In the genomic region with DNA sequence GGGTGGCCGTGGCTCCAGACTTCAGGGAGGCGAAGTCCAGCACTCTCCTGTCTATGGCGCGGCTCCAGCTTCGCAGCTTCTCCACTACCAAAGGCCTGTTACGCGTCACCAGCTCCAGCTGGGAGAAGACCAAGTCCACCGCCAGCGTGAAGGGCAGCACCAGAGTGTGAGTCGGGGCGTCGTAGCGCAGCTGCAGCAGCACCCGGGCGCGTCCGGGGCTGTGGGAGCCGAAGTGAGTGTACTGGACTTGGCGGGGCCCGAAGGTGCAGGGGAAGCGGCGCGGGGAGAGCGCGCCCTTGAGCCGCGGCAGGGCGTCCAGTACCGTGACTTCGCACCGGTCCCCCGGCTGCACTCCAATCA, we compare ENCODE assay signal across 8 cellular contexts. TPM values are rescaled to one million over a fixed set of nuclear protein-coding genes. Genes with fewer than 3 reads are reported as not detected.
DNase-seq lines count a peak whose midpoint lies in the region; ATAC-seq and TF ChIP-seq lines count a peak whose summit lies in the region.

No MANE protein-coding gene starts in this region.

- peaks cover 9% of the 10 kb centered on the region for H3K4me1 Mint-ChIP-seq in activated CD8-positive, alpha-beta T cell treated with anti-CD3 and anti-CD28 coated beads for 36 hours (ENCODE audit: low read depth)
- H3K4me1 Mint-ChIP-seq in stimulated activated naive B cell treated with anti-CD40 and anti-IgM and Interleukin-4, amounts not matched to agents 10 μg/mL and 1 μg/mL and 100 μg/mL, for 72 hours, result peaks cover 10 to 25% of the 10 kb centered on the region in 2 donors
- H3K4me1 Mint-ChIP-seq in activated naive CD4-positive, alpha-beta T cell treated with anti-CD3 and anti-CD28 coated beads for 36 hours (ENCODE audit: low read depth), result peaks cover 15% of the 10 kb centered on the region

- no peak overlapping the region for H3K4me3 Mint-ChIP-seq in activated CD8-positive, alpha-beta T cell treated with anti-CD3 and anti-CD28 coated beads for 36 hours
- H3K4me3 Mint-ChIP-seq in stimulated activated naive B cell treated with anti-CD40 and anti-IgM and Interleukin-4, amounts not matched to agents 10 μg/mL and 1 μg/mL and 100 μg/mL, for 72 hours, result peak overlapping the region; percentile 73 to 77
- no peak overlapping the region for H3K4me3 Mint-ChIP-seq in activated naive CD4-positive, alpha-beta T cell treated with anti-CD3 and anti-CD28 coated beads for 36 hours

- DNase-seq in DMS53 (lab: John Stamatoyannopoulos, UW), result peak; percentile 55
- DNase-seq in DMS53 treated with DMSO at 0.1 percent for 48 hours (lab: John Stamatoyannopoulos, UW; ENCODE audit: unreplicated experiment), result no peak
- peak; percentile 2 for DNase-seq in activated CD8-positive, alpha-beta T cell treated with anti-CD3 and anti-CD28 coated beads for 36 hours
- DNase-seq in left ventricle myocardium superior, result peak; percentile 44
- no peak for DNase-seq in stimulated activated naive B cell treated with anti-CD40 and anti-IgM and Interleukin-4, amounts not matched to agents 10 μg/mL and 1 μg/mL and 100 μg/mL, for 72 hours
- no peak for DNase-seq in activated naive CD4-positive, alpha-beta T cell treated with anti-CD3 and anti-CD28 coated beads for 36 hours
- no peak for DNase-seq in NCI-H2196 (lab: John Stamatoyannopoulos, UW; ENCODE audit: unreplicated experiment)

- H3K27me3 Mint-ChIP-seq in activated CD8-positive, alpha-beta T cell treated with anti-CD3 and anti-CD28 coated beads for 36 hours, result peaks cover 40% of the 10 kb centered on the region
- peaks cover 43 to 76% of the 10 kb centered on the region in 2 donors for H3K27me3 Mint-ChIP-seq in stimulated activated naive B cell treated with anti-CD40 and anti-IgM and Interleukin-4, amounts not matched to agents 10 μg/mL and 1 μg/mL and 100 μg/mL, for 72 hours
- peaks cover 46% of the 10 kb centered on the region for H3K27me3 Mint-ChIP-seq in activated naive CD4-positive, alpha-beta T cell treated with anti-CD3 and anti-CD28 coated beads for 36 hours (ENCODE audit: low read depth)

- TF ChIP-seq CTCF in activated CD8-positive, alpha-beta T cell treated with anti-CD3 and anti-CD28 coated beads for 36 hours (IDR thresholded peaks at IDR 0.05), result no peak

- ATAC-seq in activated CD8-positive, alpha-beta T cell treated with anti-CD3 and anti-CD28 coated beads for 36 hours, result no peak
- ATAC-seq in left ventricle myocardium superior, result peak; percentile 47
- peak; percentile 48 to 66 for ATAC-seq in stimulated activated naive B cell treated with anti-CD40 and anti-IgM and Interleukin-4, amounts not matched to agents 10 μg/mL and 1 μg/mL and 100 μg/mL, for 72 hours (replicated peaks)
- no peak for ATAC-seq in HG03108 (IDR thresholded peaks at IDR 0.05; ENCODE audit: unreplicated experiment)

- intact Hi-C loops in activated CD8-positive, alpha-beta T cell treated with anti-CD3 and anti-CD28 coated beads for 36 hours (cut with micrococcal nuclease), result no loop called here
- intact Hi-C loops in left ventricle myocardium superior (cut with micrococcal nuclease), result no loop called here
- intact Hi-C loops in activated naive CD4-positive, alpha-beta T cell treated with anti-CD3 and anti-CD28 coated beads for 36 hours (cut with micrococcal nuclease), result loop anchor here (5.0 kb wide), 1 partner anchor 143 kb away; no protein-coding TSS in a partner anchor

- H3K36me3 Mint-ChIP-seq in activated CD8-positive, alpha-beta T cell treated with anti-CD3 and anti-CD28 coated beads for 36 hours (ENCODE audit: low read depth), result no peaks in the 10 kb centered on the region
- peaks cover 0 to 4% of the 10 kb centered on the region in 2 donors for H3K36me3 Mint-ChIP-seq in stimulated activated naive B cell treated with anti-CD40 and anti-IgM and Interleukin-4, amounts not matched to agents 10 μg/mL and 1 μg/mL and 100 μg/mL, for 72 hours
- H3K36me3 Mint-ChIP-seq in activated naive CD4-positive, alpha-beta T cell treated with anti-CD3 and anti-CD28 coated beads for 36 hours (ENCODE audit: low read depth), result no peaks in the 10 kb centered on the region

- no peak overlapping the region for H3K27ac Mint-ChIP-seq in activated CD8-positive, alpha-beta T cell treated with anti-CD3 and anti-CD28 coated beads for 36 hours
- no peak overlapping the region for H3K27ac Mint-ChIP-seq in stimulated activated naive B cell treated with anti-CD40 and anti-IgM and Interleukin-4, amounts not matched to agents 10 μg/mL and 1 μg/mL and 100 μg/mL, for 72 hours
- H3K27ac Mint-ChIP-seq in activated naive CD4-positive, alpha-beta T cell treated with anti-CD3 and anti-CD28 coated beads for 36 hours, result no peak overlapping the region

- no peaks in the 10 kb centered on the region for H3K9me3 Mint-ChIP-seq in activated CD8-positive, alpha-beta T cell treated with anti-CD3 and anti-CD28 coated beads for 36 hours
- no peaks in the 10 kb centered on the region for H3K9me3 Mint-ChIP-seq in stimulated activated naive B cell treated with anti-CD40 and anti-IgM and Interleukin-4, amounts not matched to agents 10 μg/mL and 1 μg/mL and 100 μg/mL, for 72 hours
- no peaks in the 10 kb centered on the region for H3K9me3 Mint-ChIP-seq in activated naive CD4-positive, alpha-beta T cell treated with anti-CD3 and anti-CD28 coated beads for 36 hours

- CTCF ChIA-PET in activated CD8-positive, alpha-beta T cell treated with anti-CD3 and anti-CD28 coated beads for 36 hours (lab: Charles Lee), result no interaction called here
- CTCF ChIA-PET in activated naive CD4-positive, alpha-beta T cell treated with anti-CD3 and anti-CD28 coated beads for 36 hours (lab: Charles Lee), result no interaction called here

- POLR2A ChIA-PET in activated CD8-positive, alpha-beta T cell treated with anti-CD3 and anti-CD28 coated beads for 36 hours (lab: Charles Lee), result no interaction called here

RNA-seq across cellular contexts. Expression of a gene that starts 0.4 kb away (rescaled TPM):
- total RNA-seq in activated CD8-positive, alpha-beta T cell treated with anti-CD3 and anti-CD28 coated beads for 36 hours, result not detected
- not detected for total RNA-seq in left ventricle myocardium superior
- not detected for total RNA-seq in activated naive CD4-positive, alpha-beta T cell treated with anti-CD3 and anti-CD28 coated beads for 36 hours

Comparison
In these comparisons a context has a peak if more than half of its experiments do, and no peak if none do; other contexts are left out.
1. DNase-seq: peak in DMS53 (single experiment), activated CD8-positive, alpha-beta T cell treated with anti-CD3 and anti-CD28 coated beads for 36 hours (single experiment) and left ventricle myocardium superior (single experiment); none in DMS53 treated with DMSO at 0.1 percent for 48 hours (single experiment), stimulated activated naive B cell treated with anti-CD40 and anti-IgM and Interleukin-4, amounts not matched to agents 10 μg/mL and 1 μg/mL and 100 μg/mL, for 72 hours (single experiment), activated naive CD4-positive, alpha-beta T cell treated with anti-CD3 and anti-CD28 coated beads for 36 hours (single experiment) and NCI-H2196 (single experiment).
2. ATAC-seq: peak in left ventricle myocardium superior (single experiment) and stimulated activated naive B cell treated with anti-CD40 and anti-IgM and Interleukin-4, amounts not matched to agents 10 μg/mL and 1 μg/mL and 100 μg/mL, for 72 hours (2 of 2); none in activated CD8-positive, alpha-beta T cell treated with anti-CD3 and anti-CD28 coated beads for 36 hours (single experiment) and HG03108 (single experiment).
3. H3K4me3 Mint-ChIP-seq: peak in stimulated activated naive B cell treated with anti-CD40 and anti-IgM and Interleukin-4, amounts not matched to agents 10 μg/mL and 1 μg/mL and 100 μg/mL, for 72 hours (2 of 2); none in activated CD8-positive, alpha-beta T cell treated with anti-CD3 and anti-CD28 coated beads for 36 hours (single experiment) and activated naive CD4-positive, alpha-beta T cell treated with anti-CD3 and anti-CD28 coated beads for 36 hours (single experiment).